ENCODE assay signal across 16 cellular contexts in genomic region chr7:80287400-80288174, GRCh38.
"Had no signal": no experiment of that assay in that cellular context is flagged by ENCODE, and none has a peak within 500 bp of the region (broad histone marks: within the 10 kb centered on the region; RNA-seq: fewer than 3 reads in every experiment).

No MANE protein-coding gene starts in this region.

- H3K27ac ChIP-seq: body of pancreas, coronary artery, ovary, transverse colon had no signal

- H3K36me3 Mint-ChIP-seq: activated naive CD4-positive, alpha-beta T cell treated with anti-CD3 and anti-CD28 coated beads, Interleukin-2, amount 10 ng/mL, durations not matched to agents 7 days and 5 days; T-cell had no signal

- H3K4me3 ChIP-seq: body of pancreas, coronary artery, ovary, transverse colon had no signal

- H3K27ac Mint-ChIP-seq: activated naive CD4-positive, alpha-beta T cell treated with anti-CD3 and anti-CD28 coated beads, Interleukin-2, amount 10 ng/mL, durations not matched to agents 7 days and 5 days; activated T-helper 2 cell treated with anti-CD3 and anti-CD28 coated beads, Interferon-gamma antibody, Interleukin-2, Interleukin-4, amounts not matched to agents 10 μg/mL and 5 μg/mL and 100 μg/mL, durations not matched to agents 14 hours and 24 hours and 36 hours; T-cell had no signal

- H3K9me3 ChIP-seq: body of pancreas, ovary, transverse colon had no signal

- H3K9me3 Mint-ChIP-seq: activated naive CD4-positive, alpha-beta T cell treated with anti-CD3 and anti-CD28 coated beads, Interleukin-2, amount 10 ng/mL, durations not matched to agents 7 days and 5 days; activated T-helper 2 cell treated with anti-CD3 and anti-CD28 coated beads, Interferon-gamma antibody, Interleukin-2, Interleukin-4, amounts not matched to agents 10 μg/mL and 5 μg/mL and 100 μg/mL, durations not matched to agents 14 hours and 24 hours and 36 hours had no signal

- H3K4me3 Mint-ChIP-seq: activated naive CD4-positive, alpha-beta T cell treated with anti-CD3 and anti-CD28 coated beads, Interleukin-2, amount 10 ng/mL, durations not matched to agents 7 days and 5 days; central memory CD8-positive, alpha-beta T cell; T-cell had no signal

- ATAC-seq: body of pancreas, left ventricle myocardium superior, T-cell had no signal

- DNase-seq: activated CD4-positive, alpha-beta T cell treated with anti-CD3 and anti-CD28 coated beads for 1 hour; activated CD4-positive, alpha-beta T cell treated with anti-CD3 and anti-CD28 coated beads, Interleukin-2, amount 50 U/mL, for 48 hours; activated naive CD4-positive, alpha-beta T cell treated with anti-CD3 and anti-CD28 coated beads, Interleukin-2, amount 10 ng/mL, durations not matched to agents 7 days and 5 days; body of pancreas; effector CD4-positive, alpha-beta T cell; hippocampal formation; kidney; left ventricle myocardium superior; ovary; stimulated activated CD4-positive, alpha-beta T cell treated with anti-CD3 and anti-CD28 coated beads, Interleukin-4, amount 100 ng/mL, for 1 hour; stimulated activated naive CD4-positive, alpha-beta T cell; T-cell; transverse colon had no signal

- H3K4me1 Mint-ChIP-seq: activated naive CD4-positive, alpha-beta T cell treated with anti-CD3 and anti-CD28 coated beads, Interleukin-2, amount 10 ng/mL, durations not matched to agents 7 days and 5 days; central memory CD8-positive, alpha-beta T cell had no signal

- H3K36me3 ChIP-seq: ovary, transverse colon had no signal

- H3K4me1 ChIP-seq: body of pancreas, transverse colon had no signal

- H3K27me3 ChIP-seq: body of pancreas, ovary, transverse colon had no signal

- H3K27me3 Mint-ChIP-seq: central memory CD8-positive, alpha-beta T cell had no signal
